In the genomic region with DNA sequence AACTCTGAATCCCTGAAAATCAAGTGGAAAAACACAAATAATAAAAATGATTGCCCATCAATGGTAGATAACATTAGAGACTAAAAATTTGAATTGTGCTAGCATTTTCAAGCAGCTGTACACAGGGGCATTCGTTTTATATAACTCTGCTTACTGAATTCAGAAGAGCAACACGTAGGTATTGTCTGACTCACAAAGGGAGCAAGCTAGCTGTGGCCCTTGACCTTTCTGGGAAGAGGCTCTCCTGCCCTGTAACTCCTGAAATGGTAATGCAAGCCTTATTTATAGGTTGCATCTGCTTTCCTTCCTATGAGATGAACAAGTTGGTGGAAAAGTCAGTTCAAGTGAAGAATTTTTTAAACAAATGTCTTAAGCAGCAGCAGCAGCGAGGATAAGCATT, we compare ENCODE assay signal across 19 cellular contexts.
DNase-seq lines count a peak whose midpoint lies in the region; ATAC-seq and TF ChIP-seq lines count a peak whose summit lies in the region.
"Had no signal": no experiment of that assay in that cellular context is flagged by ENCODE, and none has a peak within 500 bp of the region (broad histone marks: within the 10 kb centered on the region; RNA-seq: fewer than 3 reads in every experiment).

No MANE protein-coding gene starts in this region.

- no TSS peak for BruUV-seq in HCT116 (replicated peaks; lab: Mats Ljungman, UMichigan)

- H3K27me3 ChIP-seq in HCT116 (ENCODE audit: insufficient read depth, low read length) (no peaks in the 10 kb centered on the region), adrenal gland (no peaks in the 10 kb centered on the region)
- H3K27me3 ChIP-seq: SJCRH30 had no signal

- no peaks in the 10 kb centered on the region for H3K27me3 Mint-ChIP-seq in activated T-cell treated with anti-CD3 and anti-CD28 coated beads, Interleukin-2, amount 50 U/mL, for 24 hours
- H3K27me3 Mint-ChIP-seq: CD4-positive, CD25-positive, alpha-beta regulatory T cell had no signal

- H2AFZ ChIP-seq in HCT116 (ENCODE audit: low read depth, low read length, poor library complexity, severe bottlenecking) = no peak overlapping the region

- H3K79me2 ChIP-seq in HCT116 (ENCODE audit: insufficient read depth, low read length) = no peaks in the 10 kb centered on the region

- H3K4me3 ChIP-seq in HCT116 (replicated peaks in 1 of 2; ENCODE audit: low read depth in 1 of 2, low read length in 2 of 2) (no peak overlapping the region), adrenal gland (no peak overlapping the region), skeletal muscle cell (ENCODE audit: low read depth, low read length) (no peak overlapping the region)
- H3K4me3 ChIP-seq: HAP-1, SJCRH30 had no signal

- 52 to 66% (median 60%) methylated on average over 3 of the region's 3 CpGs for WGBS in adrenal gland, 4 donors

- no peaks in the 10 kb centered on the region for H4K20me1 ChIP-seq in HCT116 (ENCODE audit: insufficient read depth)

- no peaks in the 10 kb centered on the region for H3K9me2 ChIP-seq in HCT116 (ENCODE audit: insufficient read depth)

- peaks cover 1% of the 10 kb centered on the region for H3K36me3 Mint-ChIP-seq in activated T-cell treated with anti-CD3 and anti-CD28 coated beads, Interleukin-2, amount 50 U/mL, for 24 hours (ENCODE audit: low read depth)

- CTCF ChIA-PET in HCT116 (lab: Charles Lee) = no interaction called here

- ATAC-seq in HCT116 (no peak), GM19467 (IDR thresholded peaks at IDR 0.05; ENCODE audit: unreplicated experiment) (no peak), left lobe of liver (no peak)
- ATAC-seq: PC-3 had no signal

- H3K36me3 ChIP-seq in HCT116 (ENCODE audit: control insufficient read depth in 1 of 2, insufficient read depth in 2 of 2, low read length in 2 of 2) (no peaks in the 10 kb centered on the region), adrenal gland (replicated peaks in 1 of 2) (no peaks in the 10 kb centered on the region)
- H3K36me3 ChIP-seq: HAP-1, SJCRH30 had no signal

- peaks cover 5 to 21% of the 10 kb centered on the region in 2 experiments; a peak in 3 of 4 replicates for H3K4me1 ChIP-seq in HCT116 (ENCODE audit: control insufficient read depth in 1 of 2, insufficient read depth in 2 of 2, low read length in 2 of 2)
- H3K4me1 ChIP-seq in adrenal gland (replicated peaks in 1 of 2) = peaks cover 0 to 38% of the 10 kb centered on the region in 2 donors
- H3K4me1 ChIP-seq: Caco-2, SJCRH30 had no signal

- H3K9me3 ChIP-seq in HCT116 (ENCODE audit: control insufficient read depth in 1 of 2, insufficient read depth in 1 of 2, low read depth in 1 of 2, low read length in 2 of 2) (no peaks in the 10 kb centered on the region), adrenal gland (replicated peaks in 1 of 3) (no peaks in the 10 kb centered on the region)
- H3K9me3 ChIP-seq: Caco-2, HAP-1, SJCRH30 had no signal

- TF ChIP-seq RAD21 in HCT116 (IDR thresholded peaks at IDR 0.05; ENCODE audit: low read depth) = no peak

- H3K9me3 Mint-ChIP-seq in activated T-cell treated with anti-CD3 and anti-CD28 coated beads, Interleukin-2, amount 50 U/mL, for 24 hours = no peaks in the 10 kb centered on the region

- no peak overlapping the region for H3K4me3 Mint-ChIP-seq in activated T-cell treated with anti-CD3 and anti-CD28 coated beads, Interleukin-2, amount 50 U/mL, for 24 hours
- H3K4me3 Mint-ChIP-seq: CD4-positive, CD25-positive, alpha-beta regulatory T cell had no signal

- POLR2A ChIA-PET in HCT116 (lab: Charles Lee) = no interaction called here

- no peak for TF ChIP-seq CTCF in HCT116 (IDR thresholded peaks at IDR 0.05 in 2 of 3, conservative IDR thresholded peaks at IDR 0.05 in 1 of 3; ENCODE audit: borderline replicate concordance in 1 of 3, insufficient read depth in 1 of 3, low read depth in 2 of 3, low read length in 2 of 3)
- no peak for TF ChIP-seq CTCF in adrenal gland (IDR thresholded peaks at IDR 0.05)

- H3K4me2 ChIP-seq in HCT116 (ENCODE audit: low read length) = peak overlapping the region; percentile 30; the same call in 1 of the 2 replicates

- intact Hi-C loops in HCT116 (cut with micrococcal nuclease) (no loop called here), adrenal gland (cut with DNase I) (no loop called here)

- DNase-seq in HCT116 (ENCODE audit: low read depth, low spot score) = no peak
- peak in 6 of 7 donors; percentile 38 to 73 (median 48) for DNase-seq in adrenal gland
- DNase-seq in lung microvascular endothelial cell (ENCODE audit: low read depth in 2 of 2) = peak; percentile 29 to 49
- peak; percentile 47 for DNase-seq in skeletal muscle cell (ENCODE audit: low read depth)
- no peak for DNase-seq in left lobe of liver (ENCODE audit: low spot score)
- no peak for DNase-seq in activated T-cell treated with anti-CD3 and anti-CD28 coated beads, Interleukin-2, amount 50 U/mL, for 24 hours
- DNase-seq: Caco-2; CD4-positive, CD25-positive, alpha-beta regulatory T cell; DMS153; KBM-7; NCI-H1048; NCI-H1436 treated with DMSO at 0.1 percent for 48 hours; NCI-H2029 treated with DMSO at 0.1 percent for 48 hours; NCI-H2171 treated with DMSO at 0.1 percent for 48 hours; NCI-H774; PC-3; SJCRH30 had no signal

- RAD21 ChIA-PET in HCT116 (lab: Charles Lee; ENCODE audit: low non-redundant PET in 1 of 2, low total read pairs in 2 of 2, uncharacterized antibody in 2 of 2, unreplicated experiment in 2 of 2) = no interaction called here

- no peak overlapping the region for H3K27ac ChIP-seq in HCT116 (ENCODE audit: low read depth, low read length)
- peak overlapping the region in 1 of 5 donors; percentile 31 for H3K27ac ChIP-seq in adrenal gland
- H3K27ac ChIP-seq: SJCRH30 had no signal

- no peak overlapping the region for H3K27ac Mint-ChIP-seq in activated T-cell treated with anti-CD3 and anti-CD28 coated beads, Interleukin-2, amount 50 U/mL, for 24 hours
- H3K27ac Mint-ChIP-seq: CD4-positive, CD25-positive, alpha-beta regulatory T cell had no signal

- H3K4me1 Mint-ChIP-seq in activated T-cell treated with anti-CD3 and anti-CD28 coated beads, Interleukin-2, amount 50 U/mL, for 24 hours (ENCODE audit: low read depth) = peaks cover 27% of the 10 kb centered on the region

- no peak overlapping the region for H3K9ac ChIP-seq in HCT116 (ENCODE audit: low read length)

- TF ChIP-seq POLR2A in HCT116 (IDR thresholded peaks at IDR 0.05; ENCODE audit: borderline replicate concordance, extremely low read depth, insufficient read depth, insufficient read length) (no peak), adrenal gland (IDR thresholded peaks at IDR 0.05) (no peak)

TF ChIP-seq in HCT116, 20 proteins besides CTCF, POLR2A, EP300 and RAD21:
- TF ChIP-seq EGR1 (IDR thresholded peaks at IDR 0.05; ENCODE audit: low read depth) (no peak), POLR2AphosphoS5 (IDR thresholded peaks at IDR 0.05; ENCODE audit: low read depth, low read length) (no peak), SRF (IDR thresholded peaks at IDR 0.05; ENCODE audit: low read depth) (0 out of 2 replicates have a peak, but pooled peaks have one; percentile 17)

Comparison
In these comparisons a context has a peak if more than half of its experiments do, and no peak if none do; other contexts are left out.
1. DNase-seq: peak in adrenal gland (6 of 7), lung microvascular endothelial cell (2 of 2) and skeletal muscle cell (single experiment); none in HCT116 (single experiment), left lobe of liver (single experiment) and activated T-cell treated with anti-CD3 and anti-CD28 coated beads, Interleukin-2, amount 50 U/mL, for 24 hours (single experiment).